ENCODE assay signal across 21 cellular contexts in the genomic region with DNA sequence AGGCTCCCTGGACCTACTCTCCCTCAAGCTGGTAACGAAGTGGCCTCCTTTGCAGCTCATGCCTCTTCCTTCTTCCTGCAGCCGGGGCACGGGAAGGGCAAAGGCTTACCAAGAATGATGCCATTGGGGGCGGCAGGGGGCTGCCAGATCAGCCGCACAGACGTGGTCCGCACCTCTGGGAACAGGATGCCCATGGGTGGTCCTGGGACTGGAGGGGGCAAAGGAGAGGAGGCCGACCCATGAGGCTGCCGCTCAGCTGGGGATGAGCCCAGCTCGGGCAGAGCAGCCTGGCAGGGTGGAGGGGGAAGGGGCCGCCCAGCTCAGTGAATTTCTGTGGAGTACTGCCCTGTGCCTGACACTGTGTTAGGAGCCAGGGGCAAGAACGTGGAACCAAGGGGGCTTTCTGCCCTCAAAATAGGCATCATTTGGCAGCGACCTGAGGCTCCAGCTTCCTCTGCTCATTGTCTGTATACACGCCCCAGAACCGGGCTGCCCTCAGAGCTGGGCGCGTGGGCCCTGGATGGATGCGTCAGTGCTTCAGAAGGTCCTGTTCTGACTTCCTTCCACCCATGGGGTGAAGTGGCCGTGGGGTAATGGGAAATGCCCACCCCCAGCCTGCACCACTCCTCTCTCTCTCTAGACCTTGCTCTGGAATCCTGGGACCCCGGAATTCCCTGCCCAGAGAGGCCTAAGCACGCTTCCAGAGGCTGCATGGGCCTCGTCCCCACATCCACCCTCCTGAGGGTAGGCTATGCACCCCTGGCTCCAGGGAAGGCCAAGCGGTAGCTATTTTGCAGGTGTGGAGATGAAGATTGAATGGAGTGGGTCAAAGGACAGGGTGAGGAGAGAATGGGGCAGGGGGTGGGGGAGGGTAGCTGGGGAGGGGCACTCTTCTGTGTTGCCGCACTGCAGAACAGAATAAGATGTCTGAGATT.
DNase-seq lines count a peak whose midpoint lies in the region; FAIRE-seq and TF ChIP-seq lines count a peak whose summit lies in the region.
"Had no signal": no experiment of that assay in that cellular context is flagged by ENCODE, and none has a peak within 500 bp of the region (broad histone marks: within the 10 kb centered on the region; RNA-seq: fewer than 3 reads in every experiment).

No MANE protein-coding gene starts in this region.

- FAIRE-seq in kidney (lab: Jason Lieb, UNC) (no peak), urothelium cell line (lab: Jason Lieb, UNC) (peak; percentile 30)
- FAIRE-seq: A204.1, GM12892, GM18507 had no signal

- TF ChIP-seq CTCF in chondrocyte (IDR thresholded peaks at IDR 0.05) = no peak
- no peak for TF ChIP-seq CTCF in kidney (IDR thresholded peaks at IDR 0.05; ENCODE audit: borderline replicate concordance, extremely low read depth, insufficient read depth)
- TF ChIP-seq CTCF in osteoblast (IDR thresholded peaks at IDR 0.05; ENCODE audit: extremely low read depth, low read depth, low read length) = no peak

- H3K9me3 ChIP-seq in kidney (ENCODE audit: control insufficient read depth in 1 of 2, low read length in 2 of 2) (no peaks in the 10 kb centered on the region), osteoblast (ENCODE audit: low read depth, low read length) (no peaks in the 10 kb centered on the region)
- H3K9me3 ChIP-seq: BE2C, Caco-2 had no signal

- H3K4me1 ChIP-seq in kidney (ENCODE audit: control insufficient read depth in 1 of 2, insufficient read depth in 1 of 2, low read depth in 1 of 2, low read length in 2 of 2) (no peaks in the 10 kb centered on the region), osteoblast (ENCODE audit: insufficient read depth, low read length) (no peaks in the 10 kb centered on the region)
- H3K4me1 ChIP-seq: Caco-2 had no signal

- H3K36me3 ChIP-seq in kidney (ENCODE audit: control insufficient read depth in 1 of 2, insufficient read depth in 2 of 2, low read length in 2 of 2) (no peaks in the 10 kb centered on the region), osteoblast (ENCODE audit: insufficient read depth, low read length) (no peaks in the 10 kb centered on the region)
- H3K36me3 ChIP-seq: BE2C had no signal

- H3K4me1 Mint-ChIP-seq in chondrocyte (ENCODE audit: low read depth) = peaks cover 3% of the 10 kb centered on the region
- H3K4me1 Mint-ChIP-seq: CD4-positive, CD25-positive, alpha-beta regulatory T cell had no signal

- no peak overlapping the region for H3K4me3 ChIP-seq in kidney (ENCODE audit: low read length in 2 of 2)
- H3K4me3 ChIP-seq in osteoblast (ENCODE audit: insufficient read depth, low read length) = no peak overlapping the region

- intact Hi-C loops in kidney (cut with DNase I) = no loop called here

- H3K27ac Mint-ChIP-seq in chondrocyte (ENCODE audit: unreplicated experiment) = no peak overlapping the region
- H3K27ac Mint-ChIP-seq: CD4-positive, CD25-positive, alpha-beta regulatory T cell had no signal

- peaks cover 5% of the 10 kb centered on the region for H3K36me3 Mint-ChIP-seq in chondrocyte (ENCODE audit: low read depth)
- H3K36me3 Mint-ChIP-seq: CD4-positive, CD25-positive, alpha-beta regulatory T cell had no signal

- H3K9me3 Mint-ChIP-seq in chondrocyte (ENCODE audit: low read depth) = no peaks in the 10 kb centered on the region

- DNase-seq in chondrocyte (ENCODE audit: low spot score) (peak; percentile 74), kidney (peak; percentile 52), osteoblast (ENCODE audit: insufficient read length, low spot score, missing footprints) (peak; percentile 58), urothelium cell line (ENCODE audit: low spot score) (no peak), D341Med (ENCODE audit: low spot score) (no peak), retina (no peak)
- no peak for DNase-seq in activated CD4-positive, CD25-positive, alpha-beta regulatory T cell (lab: John Stamatoyannopoulos, UW)
- DNase-seq: ACHN; BE2C; C1 segment of cervical spinal cord; Caco-2; CD4-positive, CD25-positive, alpha-beta regulatory T cell; DMS153; DMS79; GDM1; GOT3; HCEC 1CT had no signal

- H4K20me1 ChIP-seq in osteoblast (ENCODE audit: insufficient read depth, low read length) = no peaks in the 10 kb centered on the region

- no peak overlapping the region for H3K4me3 Mint-ChIP-seq in chondrocyte (ENCODE audit: unreplicated experiment)
- H3K4me3 Mint-ChIP-seq: CD4-positive, CD25-positive, alpha-beta regulatory T cell had no signal

- no peak overlapping the region for H3K4me2 ChIP-seq in osteoblast (ENCODE audit: insufficient read depth, low read length)

- peaks cover 9% of the 10 kb centered on the region for H3K27me3 ChIP-seq in osteoblast (ENCODE audit: insufficient read depth, low read length)
- H3K27me3 ChIP-seq: BE2C had no signal

- H3K27ac ChIP-seq in kidney (ENCODE audit: low read depth in 2 of 2, low read length in 2 of 2) (no peak overlapping the region), osteoblast (ENCODE audit: low read depth, low read length) (no peak overlapping the region)
- H3K27ac ChIP-seq: HL-60 had no signal

- H2AFZ ChIP-seq in osteoblast (ENCODE audit: low read length) = no peak overlapping the region

- no peaks in the 10 kb centered on the region for H3K79me2 ChIP-seq in osteoblast (ENCODE audit: insufficient read depth, low read length)

- H3K9ac ChIP-seq in kidney (ENCODE audit: low read length in 2 of 2) = no peak overlapping the region

- no peaks in the 10 kb centered on the region for H3K27me3 Mint-ChIP-seq in chondrocyte (ENCODE audit: low read depth)
- H3K27me3 Mint-ChIP-seq: CD4-positive, CD25-positive, alpha-beta regulatory T cell had no signal

Comparison
In these comparisons a context has a peak if more than half of its experiments do, and no peak if none do; other contexts are left out.
1. DNase-seq: peak in chondrocyte (single experiment), kidney (single experiment) and osteoblast (single experiment); none in urothelium cell line (single experiment), activated CD4-positive, CD25-positive, alpha-beta regulatory T cell (0 of 4), D341Med (single experiment) and retina (single experiment).